ENCODE assay signal across 2 cellular contexts in genomic region chr14:101521978-101522377, GRCh38.
TF ChIP-seq lines count a peak whose summit lies in the region.

No MANE protein-coding gene starts in this region.

TF ChIP-seq in H1, 55 proteins besides CTCF, POLR2A, EP300 and RAD21:
- TF ChIP-seq ZNF274 (IDR thresholded peaks at IDR 0.05; ENCODE audit: borderline replicate concordance, extremely low read depth, low read length) = no peak
- TF ChIP-seq POU5F1 (IDR thresholded peaks at IDR 0.05; ENCODE audit: low read depth, low read length) = no peak
- TF ChIP-seq SIRT6 (IDR thresholded peaks at IDR 0.05; ENCODE audit: low read length) = no peak
- TF ChIP-seq KDM5A (IDR thresholded peaks at IDR 0.05; ENCODE audit: low read length) = no peak
- no peak for TF ChIP-seq ATF3 (IDR thresholded peaks at IDR 0.05; ENCODE audit: insufficient read depth, low read depth, low read length)
- TF ChIP-seq SP4 (IDR thresholded peaks at IDR 0.05; ENCODE audit: low read length) = no peak

TF ChIP-seq in GM23338, 12 proteins besides CTCF, POLR2A, EP300 and RAD21:
- TF ChIP-seq ZNF114 (CRISPR knock-in tag; IDR thresholded peaks at IDR 0.05) = no peak
- TF ChIP-seq POLR2AphosphoS5 (IDR thresholded peaks at IDR 0.05; ENCODE audit: low read depth) = no peak
- TF ChIP-seq ZNF331 (CRISPR knock-in tag; IDR thresholded peaks at IDR 0.05; ENCODE audit: low read depth) = no peak
- TF ChIP-seq JUNB (IDR thresholded peaks at IDR 0.05; ENCODE audit: unreplicated experiment) = no peak
- TF ChIP-seq REST (IDR thresholded peaks at IDR 0.05; ENCODE audit: unreplicated experiment) = no peak
- TF ChIP-seq CREB1 (CRISPR knock-in tag; IDR thresholded peaks at IDR 0.05; ENCODE audit: low read depth) = no peak
- no peak for TF ChIP-seq NANOG (IDR thresholded peaks at IDR 0.05; ENCODE audit: borderline replicate concordance)
- TF ChIP-seq ZNF462 (CRISPR knock-in tag; IDR thresholded peaks at IDR 0.05) = no peak
- no peak for TF ChIP-seq STAT1 (IDR thresholded peaks at IDR 0.05; ENCODE audit: unreplicated experiment)
- TF ChIP-seq ETS1 (IDR thresholded peaks at IDR 0.05) = no peak
- TF ChIP-seq EZH2phosphoT487 (IDR thresholded peaks at IDR 0.05; ENCODE audit: unreplicated experiment) = no peak
- no peak for TF ChIP-seq EZH2 (IDR thresholded peaks at IDR 0.05; ENCODE audit: low read depth, unreplicated experiment)
